Comparison of ENCODE assay signal across 9 cellular contexts in genomic region chr19:5679289-5680082, GRCh38. TPM values are rescaled to one million over a fixed set of nuclear protein-coding genes. Genes with fewer than 3 reads are reported as not detected.
DNase-seq lines count a peak whose midpoint lies in the region; ATAC-seq, FAIRE-seq and TF ChIP-seq lines count a peak whose summit lies in the region.
"Had no signal": no experiment of that assay in that cellular context is flagged by ENCODE, and none has a peak within 500 bp of the region (broad histone marks: within the 10 kb centered on the region; RNA-seq: fewer than 3 reads in every experiment).

No MANE protein-coding gene starts in this region.

- no peak for ATAC-seq in T-cell (replicated peaks in 1 of 4)
- ATAC-seq in gastrocnemius medialis, result no peak
- ATAC-seq in GM21390 (IDR thresholded peaks at IDR 0.05; ENCODE audit: unreplicated experiment), result no peak

- H3K4me3 ChIP-seq in fibroblast of the aortic adventitia (ENCODE audit: low read depth, low read length) (peak overlapping the region; percentile 94), gastrocnemius medialis (peak overlapping the region; percentile 72 to 93 (median 81))

- in situ Hi-C loops in gastrocnemius medialis (cut with MboI; ENCODE audit: low sequenced_read_pairs in 4 of 4), result loop anchor here in 2 of 4 donors (10.0 kb wide), 1 partner anchor 55 kb away; the partner anchor contains the start of genes SAFB (in 2 of the 2) and SAFB2 (in 2 of the 2)
- in situ Hi-C loops in KBM-7 (cut with MboI; ENCODE audit: low pct_unique_long_range_greater_than_20kb, low sequenced_read_pairs), result no loop called here

- H3K9me3 ChIP-seq in gastrocnemius medialis, result no peaks in the 10 kb centered on the region

- no peak for TF ChIP-seq POLR2A in gastrocnemius medialis (IDR thresholded peaks at IDR 0.05)

- H3K27ac ChIP-seq in gastrocnemius medialis, result peak overlapping the region; percentile 92 to 96 (median 94)

- H3K27me3 Mint-ChIP-seq in T-cell, result no peaks in the 10 kb centered on the region

- POLR2A ChIA-PET in T-cell (lab: Charles Lee), result no interaction called here

- H3K4me1 ChIP-seq in gastrocnemius medialis, result peaks cover 17 to 22% of the 10 kb centered on the region in 2 donors

- H3K9me3 Mint-ChIP-seq in T-cell, result no peaks in the 10 kb centered on the region

- H3K27ac Mint-ChIP-seq in T-cell, result peak overlapping the region; percentile 97 to 100

- peak overlapping the region; percentile 84 to 97 (median 90) for H3K4me3 Mint-ChIP-seq in T-cell

- H3K4me1 Mint-ChIP-seq in T-cell, result peaks cover 28 to 32% (median 32%) of the 10 kb centered on the region in 3 donors

- DNase-seq in GM19239 (ENCODE audit: insufficient read length, low spot score) (no peak), T-cell (no peak), fibroblast of the aortic adventitia (ENCODE audit: low read depth) (no peak), gastrocnemius medialis (peak in 1 of 2 donors; percentile 24), KBM-7 (no peak), NCI-H1092 (lab: John Stamatoyannopoulos, UW) (no peak), posterior cingulate gyrus (no peak)

- intact Hi-C loops in gastrocnemius medialis (cut with DNase I; ENCODE audit: low total_unique reads), result loop anchor here (1.0 kb wide), 2 partner anchors 41 to 56 kb away; partner anchors contain the start of genes CATSPERD, LONP1 and SAFB
- intact Hi-C loops in posterior cingulate gyrus (cut with DNase I), result loop anchor here (1.0 to 2.0 kb wide), 3 partner anchors 41 to 111 kb away; partner anchors contain the start of genes CATSPERD, DUS3L, LONP1 and SAFB

- FAIRE-seq in GM19239 (lab: Jason Lieb, UNC), result peak; percentile 35

- peaks cover 0 to 9% of the 10 kb centered on the region in 2 donors for H3K36me3 ChIP-seq in gastrocnemius medialis

- no peak for TF ChIP-seq CTCF in fibroblast of the aortic adventitia (IDR thresholded peaks at IDR 0.05; ENCODE audit: insufficient read depth, low read length)
- TF ChIP-seq CTCF in gastrocnemius medialis (IDR thresholded peaks at IDR 0.05 in 4 of 5, conservative IDR thresholded peaks at IDR 0.05 in 1 of 5), result no peak

- no peaks in the 10 kb centered on the region for H3K36me3 Mint-ChIP-seq in T-cell

- CTCF ChIA-PET in T-cell (lab: Charles Lee), result no interaction called here

- no peaks in the 10 kb centered on the region for H3K27me3 ChIP-seq in gastrocnemius medialis

RNA-seq across cellular contexts. Expression of gene MICOS13, which starts 0.8 kb away (rescaled TPM):
- total RNA-seq in T-cell, result 10 to 100 TPM; 29.3 to 64.5 (median 57.0) TPM
- total RNA-seq in fibroblast of the aortic adventitia (ENCODE audit: low replicate concordance), result 15.4 and 31.1 TPM in 2 replicates
- 100 to 1,000 TPM in 1 of 4 donors, 10 to 100 TPM in 3; 45.7 to 122 (median 74.8) TPM for total RNA-seq in gastrocnemius medialis

RNA-seq across cellular contexts. Expression of gene HSD11B1L, which starts 1.3 kb away (rescaled TPM):
- total RNA-seq in T-cell, result 1 to 10 TPM; 3.2 to 6.1 (median 4.4) TPM
- 10.8 and 17.2 TPM in 2 replicates for total RNA-seq in fibroblast of the aortic adventitia (ENCODE audit: low replicate concordance)
- 10 to 100 TPM in 3 of 4 donors, 1 to 10 TPM in 1; 5.8 to 33.2 (median 21.5) TPM for total RNA-seq in gastrocnemius medialis

RNA-seq across cellular contexts. Expression of gene RPL36, which starts 10.6 kb away (rescaled TPM):
- total RNA-seq in T-cell (1,000 to 10,000 TPM; 1,208 to 1,613 (median 1,528) TPM), fibroblast of the aortic adventitia (ENCODE audit: low replicate concordance) (87.7 and 296 TPM in 2 replicates), gastrocnemius medialis (100 to 1,000 TPM; 329 to 784 (median 462) TPM)

RNA-seq across cellular contexts. Expression of gene LONP1, which starts 40.5 kb away (rescaled TPM):
- 10 to 100 TPM; 70.0 to 83.9 (median 81.8) TPM for total RNA-seq in T-cell
- total RNA-seq in fibroblast of the aortic adventitia (ENCODE audit: low replicate concordance), result 80.3 and 130 TPM in 2 replicates
- 10 to 100 TPM; 33.1 to 77.7 (median 70.4) TPM for total RNA-seq in gastrocnemius medialis

RNA-seq across cellular contexts. Expression of gene CATSPERD, which starts 41.0 kb away (rescaled TPM):
- total RNA-seq in T-cell, result not detected
- total RNA-seq in fibroblast of the aortic adventitia (ENCODE audit: low replicate concordance), result not detected in 2 replicates
- total RNA-seq in gastrocnemius medialis, result not detected
- total RNA-seq: M059J had no signal
